Comparison of ENCODE assay signal across 1 cellular context in genomic region chr4:25330335-25330734, GRCh38.
TF ChIP-seq lines count a peak whose summit lies in the region.

No MANE protein-coding gene starts in this region.

TF ChIP-seq in GM12878, 131 proteins besides CTCF, POLR2A, EP300 and RAD21:
- TF ChIP-seq, protein P1, sequence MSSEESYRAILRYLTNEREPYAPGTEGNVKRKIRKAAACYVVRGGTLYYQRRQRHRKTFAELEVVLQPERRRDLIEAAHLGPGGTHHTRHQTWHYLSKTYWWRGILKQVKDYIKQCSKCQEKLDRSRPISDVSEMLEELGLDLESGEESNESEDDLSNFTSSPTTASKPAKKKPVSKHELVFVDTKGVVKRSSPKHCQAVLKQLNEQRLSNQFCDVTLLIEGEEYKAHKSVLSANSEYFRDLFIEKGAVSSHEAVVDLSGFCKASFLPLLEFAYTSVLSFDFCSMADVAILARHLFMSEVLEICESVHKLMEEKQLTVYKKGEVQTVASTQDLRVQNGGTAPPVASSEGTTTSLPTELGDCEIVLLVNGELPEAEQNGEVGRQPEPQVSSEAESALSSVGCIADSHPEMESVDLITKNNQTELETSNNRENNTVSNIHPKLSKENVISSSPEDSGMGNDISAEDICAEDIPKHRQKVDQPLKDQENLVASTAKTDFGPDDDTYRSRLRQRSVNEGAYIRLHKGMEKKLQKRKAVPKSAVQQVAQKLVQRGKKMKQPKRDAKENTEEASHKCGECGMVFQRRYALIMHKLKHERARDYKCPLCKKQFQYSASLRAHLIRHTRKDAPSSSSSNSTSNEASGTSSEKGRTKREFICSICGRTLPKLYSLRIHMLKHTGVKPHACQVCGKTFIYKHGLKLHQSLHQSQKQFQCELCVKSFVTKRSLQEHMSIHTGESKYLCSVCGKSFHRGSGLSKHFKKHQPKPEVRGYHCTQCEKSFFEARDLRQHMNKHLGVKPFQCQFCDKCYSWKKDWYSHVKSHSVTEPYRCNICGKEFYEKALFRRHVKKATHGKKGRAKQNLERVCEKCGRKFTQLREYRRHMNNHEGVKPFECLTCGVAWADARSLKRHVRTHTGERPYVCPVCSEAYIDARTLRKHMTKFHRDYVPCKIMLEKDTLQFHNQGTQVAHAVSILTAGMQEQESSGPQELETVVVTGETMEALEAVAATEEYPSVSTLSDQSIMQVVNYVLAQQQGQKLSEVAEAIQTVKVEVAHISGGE (CRISPR knock-in tag; IDR thresholded peaks at IDR 0.05) = no peak
- TF ChIP-seq ZZZ3 (IDR thresholded peaks at IDR 0.05; ENCODE audit: control insufficient read depth, insufficient read length, low read depth) = no peak
- no peak for TF ChIP-seq SKIL (IDR thresholded peaks at IDR 0.05; ENCODE audit: low read depth, poor library complexity, severe bottlenecking)
- TF ChIP-seq USF2 (IDR thresholded peaks at IDR 0.05; ENCODE audit: borderline replicate concordance, low read depth, low read length) = no peak
- TF ChIP-seq ATF7 (IDR thresholded peaks at IDR 0.05; ENCODE audit: low read depth) = no peak
- TF ChIP-seq ZNF384 (IDR thresholded peaks at IDR 0.05; ENCODE audit: borderline replicate concordance, low read depth, low read length) = no peak
- no peak for TF ChIP-seq CREM (IDR thresholded peaks at IDR 0.05; ENCODE audit: low read depth)
- no peak for TF ChIP-seq BCL11A (IDR thresholded peaks at IDR 0.05; ENCODE audit: low read depth, low read length)
- no peak for TF ChIP-seq SMC3 (IDR thresholded peaks at IDR 0.05; ENCODE audit: borderline replicate concordance, low read length)
- no peak for TF ChIP-seq IKZF1 (conservative IDR thresholded peaks at IDR 0.05)
- no peak for TF ChIP-seq CBX3 (IDR thresholded peaks at IDR 0.05; ENCODE audit: borderline replicate concordance, low read depth)
- TF ChIP-seq CBFB (IDR thresholded peaks at IDR 0.05; ENCODE audit: low read depth) = no peak
